In the genomic region with DNA sequence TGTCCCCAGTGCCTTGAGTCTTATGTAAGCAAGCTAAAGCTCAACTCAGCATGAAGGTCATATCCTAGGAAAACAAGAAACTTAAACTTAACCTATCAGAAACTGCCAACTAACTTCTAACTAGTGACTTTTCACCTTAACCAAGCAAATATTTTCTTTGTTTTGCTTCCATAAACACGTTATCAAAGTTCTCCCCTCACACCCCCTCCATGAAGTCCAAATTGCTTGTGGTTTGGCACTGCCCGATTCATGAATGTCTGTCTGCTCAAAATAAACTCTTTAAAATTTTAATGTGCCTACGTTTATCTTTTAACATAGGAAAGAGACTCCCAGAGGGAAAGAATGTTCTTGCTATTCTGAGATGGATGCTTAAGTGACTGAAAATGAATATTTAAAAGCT, we compare ENCODE assay signal across 22 cellular contexts. TPM values are rescaled to one million over a fixed set of nuclear protein-coding genes. Genes with fewer than 3 reads are reported as not detected.
"Had no signal": no experiment of that assay in that cellular context is flagged by ENCODE, and none has a peak within 500 bp of the region (broad histone marks: within the 10 kb centered on the region; RNA-seq: fewer than 3 reads in every experiment).

No MANE protein-coding gene starts in this region.

- H3K27me3 ChIP-seq: upper lobe of right lung had no signal

- H3K36me3 ChIP-seq: upper lobe of right lung had no signal

- H3K4me3 ChIP-seq: upper lobe of right lung had no signal

- FAIRE-seq: bronchial epithelial cell, frontal cortex, small intestine had no signal

- H3K36me3 Mint-ChIP-seq: activated naive CD8-positive, alpha-beta T cell treated with anti-CD3 and anti-CD28 coated beads for 36 hours; immature natural killer cell; naive thymus-derived CD8-positive, alpha-beta T cell had no signal

- H3K9me3 Mint-ChIP-seq: activated CD4-positive, alpha-beta T cell treated with anti-CD3 and anti-CD28 coated beads, Interleukin-2, amount 10 ng/mL, durations not matched to agents 7 days and 5 days; activated naive CD8-positive, alpha-beta T cell treated with anti-CD3 and anti-CD28 coated beads for 36 hours; activated T-helper 1 cell treated with anti-CD3 and anti-CD28 coated beads, Interleukin-12 subunit alpha, Interleukin-12 subunit beta, Interleukin-2, Interleukin-4 antibody, amounts not matched to agents 30 ng/mL and 10 ng/mL and 1 ng/mL, durations not matched to agents 14 hours and 24 hours and 36 hours; immature natural killer cell; naive thymus-derived CD8-positive, alpha-beta T cell; stimulated activated naive CD8-positive, alpha-beta T cell treated with anti-CD3 and anti-CD28 coated beads, Interleukin-15, Interleukin-2, amounts not matched to agents 100 ng/mL and 50 ng/mL, for 24 hours had no signal

- H3K4me3 Mint-ChIP-seq: activated CD4-positive, alpha-beta T cell treated with anti-CD3 and anti-CD28 coated beads, Interleukin-2, amount 10 ng/mL, durations not matched to agents 7 days and 5 days; activated naive CD8-positive, alpha-beta T cell treated with anti-CD3 and anti-CD28 coated beads for 36 hours; activated T-helper 1 cell treated with anti-CD3 and anti-CD28 coated beads, Interleukin-12 subunit alpha, Interleukin-12 subunit beta, Interleukin-2, Interleukin-4 antibody, amounts not matched to agents 30 ng/mL and 10 ng/mL and 1 ng/mL, durations not matched to agents 14 hours and 24 hours and 36 hours; immature natural killer cell; naive thymus-derived CD8-positive, alpha-beta T cell; stimulated activated naive CD8-positive, alpha-beta T cell treated with anti-CD3 and anti-CD28 coated beads, Interleukin-15, Interleukin-2, amounts not matched to agents 100 ng/mL and 50 ng/mL, for 24 hours had no signal

- H3K27ac Mint-ChIP-seq: activated CD4-positive, alpha-beta T cell treated with anti-CD3 and anti-CD28 coated beads, Interleukin-2, amount 10 ng/mL, durations not matched to agents 7 days and 5 days; activated naive CD8-positive, alpha-beta T cell treated with anti-CD3 and anti-CD28 coated beads for 36 hours; activated T-helper 1 cell treated with anti-CD3 and anti-CD28 coated beads, Interleukin-12 subunit alpha, Interleukin-12 subunit beta, Interleukin-2, Interleukin-4 antibody, amounts not matched to agents 30 ng/mL and 10 ng/mL and 1 ng/mL, durations not matched to agents 14 hours and 24 hours and 36 hours; immature natural killer cell; naive thymus-derived CD8-positive, alpha-beta T cell; stimulated activated naive CD8-positive, alpha-beta T cell treated with anti-CD3 and anti-CD28 coated beads, Interleukin-15, Interleukin-2, amounts not matched to agents 100 ng/mL and 50 ng/mL, for 24 hours had no signal

- DNase-seq: activated CD4-positive, alpha-beta T cell treated with anti-CD3 and anti-CD28 coated beads, Interleukin-2, amount 10 ng/mL, durations not matched to agents 7 days and 5 days; activated CD8-positive, alpha-beta memory T cell treated with anti-CD3 and anti-CD28 coated beads for 24 hours; activated naive CD8-positive, alpha-beta T cell treated with anti-CD3 and anti-CD28 coated beads for 36 hours; amygdala; immature natural killer cell; left colon; mammary epithelial cell; naive thymus-derived CD8-positive, alpha-beta T cell; small intestine; SW 1271; upper lobe of right lung had no signal

- H3K27ac ChIP-seq: epithelial cell of prostate had no signal

- H3K4me1 Mint-ChIP-seq: activated CD4-positive, alpha-beta T cell treated with anti-CD3 and anti-CD28 coated beads, Interleukin-2, amount 10 ng/mL, durations not matched to agents 7 days and 5 days; activated naive CD8-positive, alpha-beta T cell treated with anti-CD3 and anti-CD28 coated beads for 36 hours; immature natural killer cell; naive thymus-derived CD8-positive, alpha-beta T cell had no signal

- ATAC-seq: left colon; naive thymus-derived CD8-positive, alpha-beta T cell; upper lobe of right lung had no signal

- H3K27me3 Mint-ChIP-seq: activated naive CD8-positive, alpha-beta T cell treated with anti-CD3 and anti-CD28 coated beads for 36 hours had no signal

- H3K9me3 ChIP-seq: upper lobe of right lung had no signal

RNA-seq across cellular contexts. Expression of a gene that starts 34.9 kb away (rescaled TPM):
- total RNA-seq: activated CD4-positive, alpha-beta T cell treated with anti-CD3 and anti-CD28 coated beads, Interleukin-2, amount 10 ng/mL, durations not matched to agents 7 days and 5 days; activated naive CD8-positive, alpha-beta T cell treated with anti-CD3 and anti-CD28 coated beads for 36 hours; activated T-helper 1 cell treated with anti-CD3 and anti-CD28 coated beads, Interleukin-12 subunit alpha, Interleukin-12 subunit beta, Interleukin-2, Interleukin-4 antibody, amounts not matched to agents 30 ng/mL and 10 ng/mL and 1 ng/mL, durations not matched to agents 14 hours and 24 hours and 36 hours; bronchial epithelial cell; cerebellum; dermis microvascular lymphatic vessel endothelial cell; fibroblast of lung; frontal cortex; left colon; mononuclear cell; naive thymus-derived CD8-positive, alpha-beta T cell; T-helper 2 cell treated with Interferon-gamma antibody and Interleukin-4, amounts not matched to agents 100 ng/mL and 5 ng/mL, for 36 hours; temporal lobe; upper lobe of right lung had no signal
- polyA plus RNA-seq: fibroblast of lung; immature natural killer cell; mammary epithelial cell; naive thymus-derived CD8-positive, alpha-beta T cell had no signal
